Comparison of ENCODE assay signal across 26 cellular contexts in genomic region chr17:14630025-14630424, GRCh38.
DNase-seq lines count a peak whose midpoint lies in the region; ATAC-seq, FAIRE-seq and TF ChIP-seq lines count a peak whose summit lies in the region.
"Had no signal": no experiment of that assay in that cellular context is flagged by ENCODE, and none has a peak within 500 bp of the region (broad histone marks: within the 10 kb centered on the region; RNA-seq: fewer than 3 reads in every experiment).

No MANE protein-coding gene starts in this region.

- no peaks in the 10 kb centered on the region for H3K27me3 ChIP-seq in HepG2 (ENCODE audit: control insufficient read depth in 1 of 2, insufficient read depth in 2 of 2, low read length in 2 of 2)
- no peaks in the 10 kb centered on the region for H3K27me3 ChIP-seq in right lobe of liver
- H3K27me3 ChIP-seq in left lung: no peaks in the 10 kb centered on the region
- H3K27me3 ChIP-seq in smooth muscle cell (ENCODE audit: low read depth): peaks cover 9% of the 10 kb centered on the region
- no peaks in the 10 kb centered on the region for H3K27me3 ChIP-seq in upper lobe of right lung
- H3K27me3 ChIP-seq in A673 (replicated peaks; ENCODE audit: insufficient read depth, low read depth, low read length, poor library complexity): no peaks in the 10 kb centered on the region
- H3K27me3 ChIP-seq: BE2C, BLaER1 had no signal

- no peaks in the 10 kb centered on the region for H3K27me3 Mint-ChIP-seq in T-helper 17 cell

- TF ChIP-seq EP300 in HepG2 (IDR thresholded peaks at IDR 0.05; ENCODE audit: low read depth in 2 of 2, low read length in 2 of 2): no peak
- TF ChIP-seq EP300 in HepG2 (CRISPR knock-in tag; IDR thresholded peaks at IDR 0.05; ENCODE audit: borderline replicate concordance): no peak

- H3K4me3 ChIP-seq in HepG2 (replicated peaks in 1 of 3; ENCODE audit: insufficient read depth in 1 of 3, low read depth in 2 of 3, low read length in 3 of 3) (no peak overlapping the region), right lobe of liver (no peak overlapping the region), left lung (no peak overlapping the region), smooth muscle cell (no peak overlapping the region), upper lobe of right lung (no peak overlapping the region), A673 (ENCODE audit: low read depth, low read length, poor library complexity, severe bottlenecking) (no peak overlapping the region)
- H3K4me3 ChIP-seq: A549, BLaER1 had no signal

- H3K4me2 ChIP-seq in HepG2 (ENCODE audit: low read depth, low read length): no peak overlapping the region
- peak overlapping the region; percentile 22 for H3K4me2 ChIP-seq in smooth muscle cell
- H3K4me2 ChIP-seq: A549, BLaER1 had no signal

- H3K27ac ChIP-seq in HepG2 (ENCODE audit: extremely low read length, insufficient read depth, low read length) (no peak overlapping the region), right lobe of liver (no peak overlapping the region), left lung (no peak overlapping the region), smooth muscle cell (ENCODE audit: low read depth) (no peak overlapping the region), upper lobe of right lung (no peak overlapping the region), A673 (ENCODE audit: low read depth, low read length, poor library complexity, severe bottlenecking) (no peak overlapping the region)
- H3K27ac ChIP-seq: 22Rv1, A549, BLaER1 had no signal

- ATAC-seq in HepG2 (no peak), right lobe of liver (no peak), left lung (peak; percentile 80), upper lobe of right lung (peak; percentile 60), T-helper 17 cell (no peak)
- ATAC-seq: A549 had no signal

- POLR2A ChIA-PET in HepG2 (lab: Yijun Ruan, JAX): no interaction called here
- POLR2A ChIA-PET in A673 (lab: Charles Lee; ENCODE audit: low non-redundant PET): no interaction called here

- no peaks in the 10 kb centered on the region for H3K79me2 ChIP-seq in HepG2 (ENCODE audit: insufficient read depth, low read length)
- H3K79me2 ChIP-seq in smooth muscle cell (ENCODE audit: low read depth): no peaks in the 10 kb centered on the region

- H3K9me3 ChIP-seq in HepG2 (ENCODE audit: low read length) (no peaks in the 10 kb centered on the region), right lobe of liver (no peaks in the 10 kb centered on the region), left lung (no peaks in the 10 kb centered on the region), smooth muscle cell (replicated peaks; ENCODE audit: low read depth) (no peaks in the 10 kb centered on the region), upper lobe of right lung (no peaks in the 10 kb centered on the region), T-helper 17 cell (ENCODE audit: control insufficient read depth, low read length, poor library complexity, severe bottlenecking) (peaks cover 5% of the 10 kb centered on the region), A673 (ENCODE audit: low read depth, low read length, poor library complexity, severe bottlenecking) (peaks cover 44% of the 10 kb centered on the region)
- H3K9me3 ChIP-seq: A549, BE2C, Caco-2 had no signal

- H3F3A ChIP-seq in smooth muscle cell (ENCODE audit: low read depth): no peaks in the 10 kb centered on the region

- no peaks in the 10 kb centered on the region for H3K4me1 Mint-ChIP-seq in T-helper 17 cell
- H3K4me1 Mint-ChIP-seq: CD4-positive, alpha-beta memory T cell; CD4-positive, CD25-positive, alpha-beta regulatory T cell; CD8-positive, alpha-beta memory T cell had no signal

- TF ChIP-seq POLR2A in HepG2 (IDR thresholded peaks at IDR 0.05; ENCODE audit: insufficient read depth in 1 of 2, low read depth in 2 of 2, low read length in 2 of 2): no peak
- TF ChIP-seq POLR2A in right lobe of liver (IDR thresholded peaks at IDR 0.05): no peak

- no TSS peak for BruUV-seq in HepG2 (replicated peaks; lab: Mats Ljungman, UMichigan)
- no TSS peak for BruUV-seq in A673 (replicated peaks; lab: Mats Ljungman, UMichigan)

- FAIRE-seq in HepG2 (lab: Jason Lieb, UNC): no peak
- FAIRE-seq: A549, D721Med, G401.6, GM12891, GM18507 had no signal

- H2AFZ ChIP-seq in HepG2 (ENCODE audit: low read length) (no peak overlapping the region), smooth muscle cell (ENCODE audit: low read depth) (no peak overlapping the region)

- intact Hi-C loops in HepG2 (cut with micrococcal nuclease; ENCODE audit: unreplicated experiment) (loop anchor here (10.0 kb wide), 1 partner anchor 105 kb away; no protein-coding TSS in a partner anchor), right lobe of liver (cut with DNase I) (no loop called here), left lung (cut with DNase I) (no loop called here), upper lobe of right lung (cut with DNase I) (no loop called here), A673 (cut with micrococcal nuclease; ENCODE audit: unreplicated experiment) (no loop called here)

- no peak overlapping the region for H3K9ac ChIP-seq in HepG2 (ENCODE audit: insufficient read depth, low read depth, low read length)
- H3K9ac ChIP-seq in smooth muscle cell (ENCODE audit: low read depth): no peak overlapping the region
- H3K9ac ChIP-seq: BLaER1 had no signal

- CTCF ChIA-PET in HepG2 (lab: Yijun Ruan, JAX; ENCODE audit: low intra/inter-chr PET ratio, low total read pairs) (no interaction called here), A673 (lab: Charles Lee) (no interaction called here)

- 68% methylated on average over 3 of the region's 3 CpGs for WGBS in HepG2 (ENCODE audit: low lambda C conversion rate)
- WGBS in right lobe of liver (ENCODE audit: insufficient coverage, low coverage, low lambda C conversion rate, missing lambda C conversion rate): 66% methylated on average over 3 of the region's 3 CpGs
- 33% methylated on average over 3 of the region's 3 CpGs for WGBS in smooth muscle cell (ENCODE audit: low lambda C conversion rate)

- no peak for TF ChIP-seq RAD21 in HepG2 (CRISPR knock-in tag; IDR thresholded peaks at IDR 0.05)

- no peak for TF ChIP-seq CTCF in HepG2 (CRISPR knock-in tag; IDR thresholded peaks at IDR 0.05)
- no peak for TF ChIP-seq CTCF in right lobe of liver (IDR thresholded peaks at IDR 0.05)
- no peak for TF ChIP-seq CTCF in left lung (IDR thresholded peaks at IDR 0.05)
- no peak for TF ChIP-seq CTCF in smooth muscle cell (IDR thresholded peaks at IDR 0.05; ENCODE audit: borderline replicate concordance, insufficient read depth, poor library complexity, severe bottlenecking)
- no peak for TF ChIP-seq CTCF in upper lobe of right lung (IDR thresholded peaks at IDR 0.05)
- TF ChIP-seq CTCF in A673 (conservative IDR thresholded peaks at IDR 0.05; ENCODE audit: low read depth, low read length): no peak

- no peak overlapping the region for H3K27ac Mint-ChIP-seq in T-helper 17 cell
- H3K27ac Mint-ChIP-seq: CD4-positive, alpha-beta memory T cell; CD4-positive, CD25-positive, alpha-beta regulatory T cell; CD8-positive, alpha-beta memory T cell had no signal

- H3K4me1 ChIP-seq in HepG2 (ENCODE audit: insufficient read depth, low read length): peaks cover 19% of the 10 kb centered on the region
- no peaks in the 10 kb centered on the region for H3K4me1 ChIP-seq in right lobe of liver
- H3K4me1 ChIP-seq in left lung: no peaks in the 10 kb centered on the region
- H3K4me1 ChIP-seq in smooth muscle cell (ENCODE audit: low read depth): no peaks in the 10 kb centered on the region
- no peaks in the 10 kb centered on the region for H3K4me1 ChIP-seq in upper lobe of right lung
- H3K4me1 ChIP-seq in A673 (ENCODE audit: insufficient read depth, low read length, poor library complexity, severe bottlenecking): no peaks in the 10 kb centered on the region
- H3K4me1 ChIP-seq: A549, BE2C, BLaER1, Caco-2 had no signal

- no peak overlapping the region for H3K4me3 Mint-ChIP-seq in T-helper 17 cell
- H3K4me3 Mint-ChIP-seq: CD14-positive monocyte; CD4-positive, alpha-beta memory T cell; CD4-positive, CD25-positive, alpha-beta regulatory T cell; CD8-positive, alpha-beta memory T cell had no signal

- in situ Hi-C loops in HepG2 (cut with HindIII; ENCODE audit: extremely low pct_ligation_motif_present, low pct_unique_long_range_greater_than_20kb): no loop called here

- peaks cover 2% of the 10 kb centered on the region for H3K36me3 Mint-ChIP-seq in T-helper 17 cell (ENCODE audit: low read depth)
- H3K36me3 Mint-ChIP-seq: CD4-positive, alpha-beta memory T cell had no signal

- H4K20me1 ChIP-seq in HepG2 (ENCODE audit: insufficient read depth, low read length) (no peaks in the 10 kb centered on the region), smooth muscle cell (ENCODE audit: low read depth) (no peaks in the 10 kb centered on the region)
- H4K20me1 ChIP-seq: BLaER1 had no signal

- H3K36me3 ChIP-seq in HepG2 (replicated peaks in 1 of 2; ENCODE audit: control insufficient read depth in 1 of 2, insufficient read depth in 2 of 2, low read length in 2 of 2) (no peaks in the 10 kb centered on the region), right lobe of liver (no peaks in the 10 kb centered on the region), left lung (no peaks in the 10 kb centered on the region), smooth muscle cell (ENCODE audit: low read depth) (no peaks in the 10 kb centered on the region), upper lobe of right lung (no peaks in the 10 kb centered on the region), A673 (ENCODE audit: insufficient read depth, low read length, poor library complexity, severe bottlenecking) (no peaks in the 10 kb centered on the region)
- H3K36me3 ChIP-seq: BE2C, BLaER1 had no signal

- DNase-seq in HepG2 (ENCODE audit: low spot score) (no peak), right lobe of liver (no peak), left lung (no peak), smooth muscle cell (lab: John Stamatoyannopoulos, UW; ENCODE audit: unreplicated experiment) (no peak), upper lobe of right lung (no peak), T-helper 17 cell (no peak), A673 (ENCODE audit: low spot score) (no peak)
- no peak for DNase-seq in central memory CD4-positive, alpha-beta T cell
- DNase-seq: ACHN; BE2C; C1 segment of cervical spinal cord; Caco-2; Calu3; CD4-positive, alpha-beta memory T cell; CD4-positive, CD25-positive, alpha-beta regulatory T cell; CD8-positive, alpha-beta memory T cell; DMS79 treated with DMSO at 0.1 percent for 48 hours; GF-D8 had no signal

Comparison
In these comparisons a context has a peak if more than half of its experiments do, and no peak if none do; other contexts are left out.
1. ATAC-seq: peak in left lung (single experiment) and upper lobe of right lung (single experiment); none in HepG2 (single experiment), right lobe of liver (0 of 4) and T-helper 17 cell (single experiment).